1 cellular context compared by ENCODE assay signal in the genomic region with DNA sequence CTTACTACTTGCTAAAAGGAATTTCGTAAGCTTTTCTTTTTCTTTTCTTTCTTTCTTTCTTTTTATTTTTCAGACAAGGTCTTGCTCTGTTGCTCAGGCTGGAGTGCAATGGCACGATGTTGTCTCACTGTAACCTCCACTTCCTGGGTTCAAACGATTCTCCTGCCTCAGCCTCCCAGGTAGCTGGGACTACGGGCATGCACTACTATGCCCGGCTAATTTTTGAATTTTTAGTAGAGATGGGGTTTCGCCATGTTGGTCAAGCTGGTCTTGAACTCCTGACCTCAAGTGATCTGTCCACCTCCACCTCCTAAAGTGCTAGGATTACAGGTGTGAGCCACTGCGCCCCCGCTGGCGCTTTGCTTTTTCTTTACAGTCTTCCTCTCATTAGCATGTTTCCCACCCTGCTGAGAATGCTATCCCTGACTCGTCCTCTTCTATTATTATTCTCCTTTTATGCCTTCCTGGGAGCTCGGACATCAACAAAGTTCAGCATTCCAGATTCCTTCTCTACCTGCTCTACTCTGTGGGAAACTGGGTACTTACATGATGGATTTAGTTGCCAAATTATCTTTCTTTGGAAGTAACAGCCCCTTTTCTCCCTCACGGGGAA.
A peak's percentile ranks its signal among the peaks of the same experiment; 100 is the strongest.
TF ChIP-seq lines count a peak whose summit lies in the region.

No MANE protein-coding gene starts in this region.

TF ChIP-seq in H1, 55 proteins besides CTCF, POLR2A, EP300 and RAD21:
- TF ChIP-seq NRF1 (IDR thresholded peaks at IDR 0.05; ENCODE audit: low read depth, low read length) (no peak), SAP30 (IDR thresholded peaks at IDR 0.05; ENCODE audit: insufficient read depth, insufficient replicate concordance, low read length) (no peak), RXRA (IDR thresholded peaks at IDR 0.05; ENCODE audit: insufficient read depth, low read depth, low read length) (0 out of 2 replicates have a peak, but pooled peaks have one; percentile 5), CHD2 (IDR thresholded peaks at IDR 0.05; ENCODE audit: low read length) (no peak), JUND (IDR thresholded peaks at IDR 0.05; ENCODE audit: low read length) (no peak), HDAC2 (IDR thresholded peaks at IDR 0.05; ENCODE audit: borderline replicate concordance in 1 of 2, low read depth in 2 of 2, low read length in 2 of 2) (peak in 1 of 2 experiments; percentile 88; a peak in 1 of 4 replicates), TBP (IDR thresholded peaks at IDR 0.05; ENCODE audit: low read depth, low read length) (peak; percentile 17; the same call in 1 of the 2 replicates), KDM1A (IDR thresholded peaks at IDR 0.05; ENCODE audit: borderline replicate concordance, low read length) (peak; percentile 84), TEAD4 (IDR thresholded peaks at IDR 0.05; ENCODE audit: low read depth, low read length) (peak; percentile 91; the same call in 1 of the 2 replicates), BRCA1 (IDR thresholded peaks at IDR 0.05; ENCODE audit: low read depth, low read length) (no peak), SRF (IDR thresholded peaks at IDR 0.05; ENCODE audit: low read depth, low read length) (no peak), PHF8 (conservative IDR thresholded peaks at IDR 0.05; ENCODE audit: low read depth, low read length) (no peak), TAF7 (optimal IDR thresholded peaks at IDR 0.05; ENCODE audit: borderline replicate concordance, low read depth, low read length) (no peak), SUZ12 (IDR thresholded peaks at IDR 0.05; ENCODE audit: low read length) (no peak), ATF2 (IDR thresholded peaks at IDR 0.05; ENCODE audit: low read length) (peak; percentile 86; the same call in 1 of the 2 replicates), CBX5 (IDR thresholded peaks at IDR 0.05; ENCODE audit: low read depth, low read length) (no peak), POU5F1 (IDR thresholded peaks at IDR 0.05; ENCODE audit: low read depth, low read length) (0 out of 2 replicates have a peak, but pooled peaks have one; percentile 0), NANOG (IDR thresholded peaks at IDR 0.05; ENCODE audit: insufficient read depth, low read depth, low read length, poor library complexity, severe bottlenecking) (peak; percentile 40), CHD7 (IDR thresholded peaks at IDR 0.05; ENCODE audit: insufficient replicate concordance, low read length) (peak; percentile 75), CBX8 (IDR thresholded peaks at IDR 0.05; ENCODE audit: borderline replicate concordance, low read depth, low read length) (no peak), KDM5A (IDR thresholded peaks at IDR 0.05; ENCODE audit: low read length) (no peak), RNF2 (IDR thresholded peaks at IDR 0.05; ENCODE audit: borderline replicate concordance, low read depth, low read length, missing control alignments, poor library complexity, severe bottlenecking) (no peak), KDM4A (IDR thresholded peaks at IDR 0.05; ENCODE audit: low read depth, low read length, severe bottlenecking) (no peak), ATF3 (IDR thresholded peaks at IDR 0.05; ENCODE audit: insufficient read depth, low read depth, low read length) (no peak), SP1 (IDR thresholded peaks at IDR 0.05; ENCODE audit: low read depth, low read length) (peak; percentile 65; the same call in 1 of the 2 replicates), ZNF274 (IDR thresholded peaks at IDR 0.05; ENCODE audit: borderline replicate concordance, extremely low read depth, low read length) (no peak), TCF12 (IDR thresholded peaks at IDR 0.05; ENCODE audit: low read depth, low read length) (peak; percentile 76; the same call in 1 of the 2 replicates), SP2 (IDR thresholded peaks at IDR 0.05; ENCODE audit: low read length) (no peak), BACH1 (IDR thresholded peaks at IDR 0.05; ENCODE audit: low read length) (no peak), SP4 (IDR thresholded peaks at IDR 0.05; ENCODE audit: low read length) (0 out of 2 replicates have a peak, but pooled peaks have one; percentile 36), RBBP5 (IDR thresholded peaks at IDR 0.05; ENCODE audit: borderline replicate concordance, low read depth, low read length) (no peak), FOSL1 (IDR thresholded peaks at IDR 0.05; ENCODE audit: insufficient read depth, low read depth, low read length) (no peak), SIRT6 (IDR thresholded peaks at IDR 0.05; ENCODE audit: low read length) (no peak), RFX5 (IDR thresholded peaks at IDR 0.05; ENCODE audit: borderline replicate concordance, low read depth, low read length) (no peak), ASH2L (IDR thresholded peaks at IDR 0.05; ENCODE audit: low read length) (peak; percentile 81), HDAC6 (IDR thresholded peaks at IDR 0.05; ENCODE audit: low read depth, low read length) (no peak), TAF1 (IDR thresholded peaks at IDR 0.05; ENCODE audit: low read depth, low read length) (no peak)
- TF ChIP-seq, protein P1, sequence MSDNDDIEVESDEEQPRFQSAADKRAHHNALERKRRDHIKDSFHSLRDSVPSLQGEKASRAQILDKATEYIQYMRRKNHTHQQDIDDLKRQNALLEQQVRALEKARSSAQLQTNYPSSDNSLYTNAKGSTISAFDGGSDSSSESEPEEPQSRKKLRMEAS (IDR thresholded peaks at IDR 0.05): no peak
- TF ChIP-seq, protein P2, sequence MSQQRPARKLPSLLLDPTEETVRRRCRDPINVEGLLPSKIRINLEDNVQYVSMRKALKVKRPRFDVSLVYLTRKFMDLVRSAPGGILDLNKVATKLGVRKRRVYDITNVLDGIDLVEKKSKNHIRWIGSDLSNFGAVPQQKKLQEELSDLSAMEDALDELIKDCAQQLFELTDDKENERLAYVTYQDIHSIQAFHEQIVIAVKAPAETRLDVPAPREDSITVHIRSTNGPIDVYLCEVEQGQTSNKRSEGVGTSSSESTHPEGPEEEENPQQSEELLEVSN (IDR thresholded peaks at IDR 0.05): no peak
